In the genomic region with DNA sequence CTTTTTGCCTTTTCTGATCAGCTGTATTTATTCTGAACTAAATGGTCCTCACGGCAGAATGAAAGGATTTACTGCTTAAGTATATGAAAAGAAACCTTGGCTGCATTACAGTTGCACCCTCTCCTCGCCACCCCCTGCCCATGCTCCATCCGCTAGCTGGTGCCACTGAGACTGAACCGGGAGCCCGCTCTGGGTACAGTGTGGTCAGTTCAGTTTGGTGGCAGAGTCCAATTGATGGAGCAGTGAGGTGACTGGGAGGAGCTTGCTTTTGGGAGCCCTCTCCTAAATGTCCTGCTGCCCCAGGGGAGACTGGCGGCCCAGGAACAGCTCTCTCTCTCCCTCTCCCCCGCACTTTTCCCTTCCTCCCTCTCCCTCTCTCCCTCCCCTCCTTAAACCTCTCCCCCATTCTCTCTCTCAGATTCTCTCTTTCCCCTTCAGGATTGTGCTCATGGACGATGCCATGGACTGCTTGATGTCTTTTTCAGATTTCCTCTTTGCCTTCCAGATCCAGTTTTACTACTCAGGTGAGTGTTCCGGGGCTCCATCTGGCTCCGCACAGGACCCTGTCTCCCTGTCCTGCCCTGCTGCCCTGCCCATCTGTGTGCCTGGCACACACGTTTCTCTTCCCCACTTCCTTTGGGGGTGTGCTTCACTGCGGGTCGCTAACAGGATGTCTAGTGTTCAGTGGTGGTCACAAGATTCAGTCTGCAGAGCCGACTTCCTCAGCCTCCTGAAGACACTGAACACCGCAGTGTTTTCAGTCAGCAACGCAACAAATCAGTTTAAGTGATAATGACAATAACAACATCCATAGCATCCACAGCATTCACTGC, we compare ENCODE assay signal across 12 cellular contexts. TPM values are rescaled to one million over a fixed set of nuclear protein-coding genes. Genes with fewer than 3 reads are reported as not detected.
DNase-seq lines count a peak whose midpoint lies in the region; ATAC-seq and TF ChIP-seq lines count a peak whose summit lies in the region.
"Had no signal": no experiment of that assay in that cellular context is flagged by ENCODE, and none has a peak within 500 bp of the region (broad histone marks: within the 10 kb centered on the region; RNA-seq: fewer than 3 reads in every experiment).

No MANE protein-coding gene starts in this region.

- H3K4me1 ChIP-seq in Peyer's patch (peaks cover 0 to 14% (median 2%) of the 10 kb centered on the region in 4 donors), BE2C (no peaks in the 10 kb centered on the region), mesenchymal stem cell (ENCODE audit: control insufficient read depth, insufficient read depth, low read depth, low read length) (peaks cover 18% of the 10 kb centered on the region)

- H3K27ac Mint-ChIP-seq in central memory CD8-positive, alpha-beta T cell (ENCODE audit: low read depth), result peak overlapping the region; percentile 93
- H3K27ac Mint-ChIP-seq in stimulated activated memory B cell treated with anti-CD40 and anti-IgM and Interleukin-4, amounts not matched to agents 10 μg/mL and 1 μg/mL and 100 μg/mL, for 72 hours, result peak overlapping the region; percentile 51

- H3K27ac ChIP-seq in Peyer's patch, result peak overlapping the region in 2 of 4 donors; percentile 13 to 26
- H3K27ac ChIP-seq in mesenchymal stem cell (ENCODE audit: low read length, poor library complexity, severe bottlenecking), result no peak overlapping the region
- H3K27ac ChIP-seq: PC-9 had no signal

- DNase-seq in activated CD4-positive, CD25-positive, alpha-beta regulatory T cell treated with anti-CD3 and anti-CD28 coated beads, Interleukin-2, amount 50 U/mL, for 72 hours, result no peak
- DNase-seq in Peyer's patch (peak in 2 of 3 donors; percentile 38 to 64), BE2C (no peak), OCI-M2 (lab: John Stamatoyannopoulos, UW; ENCODE audit: unreplicated experiment) (no peak), mesenchymal stem cell (no peak)
- peak in 1 of 2 donors; percentile 31 for DNase-seq in central memory CD8-positive, alpha-beta T cell (ENCODE audit: low spot score in 2 of 2)
- DNase-seq: 8988T, HCEC 1CT, NCI-H2107, PC-9 had no signal

- H3K4me3 ChIP-seq in Peyer's patch (no peak overlapping the region), BE2C (ENCODE audit: low read depth, low read length) (no peak overlapping the region), mesenchymal stem cell (ENCODE audit: insufficient read depth in 1 of 2, low read depth in 1 of 2, low read length in 2 of 2) (no peak overlapping the region)
- H3K4me3 ChIP-seq: PC-9 had no signal

- no peak overlapping the region for H2BK12ac ChIP-seq in mesenchymal stem cell (ENCODE audit: low read length in 2 of 2)

- peak overlapping the region in 1 of 2 experiments; percentile 13 for H3K18ac ChIP-seq in mesenchymal stem cell (ENCODE audit: low read depth in 1 of 2, low read length in 2 of 2)

- H2BK5ac ChIP-seq in mesenchymal stem cell (ENCODE audit: low read depth, low read length, poor library complexity, severe bottlenecking), result no peak overlapping the region

- no peak overlapping the region for H4K91ac ChIP-seq in mesenchymal stem cell (ENCODE audit: low read length)

- no peaks in the 10 kb centered on the region for H3K9me3 Mint-ChIP-seq in central memory CD8-positive, alpha-beta T cell
- no peaks in the 10 kb centered on the region for H3K9me3 Mint-ChIP-seq in stimulated activated memory B cell treated with anti-CD40 and anti-IgM and Interleukin-4, amounts not matched to agents 10 μg/mL and 1 μg/mL and 100 μg/mL, for 72 hours

- peaks cover 4% of the 10 kb centered on the region for H3K79me1 ChIP-seq in mesenchymal stem cell (replicated peaks; ENCODE audit: low read length, poor library complexity, severe bottlenecking)

- TF ChIP-seq POLR2A in Peyer's patch (IDR thresholded peaks at IDR 0.05), result no peak

- no peak overlapping the region for H2BK15ac ChIP-seq in mesenchymal stem cell (ENCODE audit: low read depth, poor library complexity, severe bottlenecking)

- no peak for TF ChIP-seq CTCF in Peyer's patch (IDR thresholded peaks at IDR 0.05)
- no peak for TF ChIP-seq CTCF in BE2C (IDR thresholded peaks at IDR 0.05; ENCODE audit: low read depth, low read length)

- no peak overlapping the region for H4K8ac ChIP-seq in mesenchymal stem cell (ENCODE audit: low read length)

- no peak overlapping the region for H3K23ac ChIP-seq in mesenchymal stem cell (ENCODE audit: low read length in 2 of 2)

- no peaks in the 10 kb centered on the region for H3K27me3 Mint-ChIP-seq in central memory CD8-positive, alpha-beta T cell
- H3K27me3 Mint-ChIP-seq in stimulated activated memory B cell treated with anti-CD40 and anti-IgM and Interleukin-4, amounts not matched to agents 10 μg/mL and 1 μg/mL and 100 μg/mL, for 72 hours, result no peaks in the 10 kb centered on the region

- H3K4me1 Mint-ChIP-seq in central memory CD8-positive, alpha-beta T cell, result peaks cover 36% of the 10 kb centered on the region
- H3K4me1 Mint-ChIP-seq in stimulated activated memory B cell treated with anti-CD40 and anti-IgM and Interleukin-4, amounts not matched to agents 10 μg/mL and 1 μg/mL and 100 μg/mL, for 72 hours, result peaks cover 36% of the 10 kb centered on the region

- H2AK5ac ChIP-seq in mesenchymal stem cell (ENCODE audit: low read length, severe bottlenecking), result no peak overlapping the region

- 82% methylated on average over 15 of the region's 16 CpGs for WGBS in mesenchymal stem cell

- no peak overlapping the region for H3K4me2 ChIP-seq in mesenchymal stem cell (ENCODE audit: low read length, poor library complexity, severe bottlenecking)
- H3K4me2 ChIP-seq: PC-9 had no signal

- H3K9ac ChIP-seq in mesenchymal stem cell (ENCODE audit: low read length), result no peak overlapping the region

- H3K9me3 ChIP-seq in Peyer's patch (no peaks in the 10 kb centered on the region), BE2C (no peaks in the 10 kb centered on the region), mesenchymal stem cell (ENCODE audit: control insufficient read depth, low read length) (no peaks in the 10 kb centered on the region)

- ATAC-seq in activated CD4-positive, CD25-positive, alpha-beta regulatory T cell treated with anti-CD3 and anti-CD28 coated beads, Interleukin-2, amount 50 U/mL, for 24 hours, result peak; percentile 47 to 58
- peak; percentile 95 for ATAC-seq in central memory CD8-positive, alpha-beta T cell (replicated peaks; ENCODE audit: extremely low read depth, poor library complexity, severe bottlenecking)
- peak; percentile 50 for ATAC-seq in stimulated activated memory B cell treated with anti-CD40 and anti-IgM and Interleukin-4, amounts not matched to agents 10 μg/mL and 1 μg/mL and 100 μg/mL, for 72 hours

- no peak overlapping the region for H2BK120ac ChIP-seq in mesenchymal stem cell (ENCODE audit: low read depth, low read length)

- peaks cover 0 to 10% (median 0%) of the 10 kb centered on the region in 3 donors for H3K36me3 ChIP-seq in Peyer's patch
- H3K36me3 ChIP-seq in BE2C, result no peaks in the 10 kb centered on the region
- peaks cover 19 to 28% of the 10 kb centered on the region in 2 experiments for H3K36me3 ChIP-seq in mesenchymal stem cell (ENCODE audit: control insufficient read depth in 1 of 2, insufficient read depth in 2 of 2, low read depth in 1 of 2, low read length in 2 of 2)

- H3K4ac ChIP-seq in mesenchymal stem cell (ENCODE audit: low read depth in 1 of 2, low read length in 2 of 2), result no peak overlapping the region

- H2AFZ ChIP-seq in mesenchymal stem cell (ENCODE audit: low read depth, low read length), result no peak overlapping the region
- H2AFZ ChIP-seq: PC-9 had no signal

- peaks cover 8% of the 10 kb centered on the region for H3K36me3 Mint-ChIP-seq in central memory CD8-positive, alpha-beta T cell (ENCODE audit: insufficient read depth)
- H3K36me3 Mint-ChIP-seq in stimulated activated memory B cell treated with anti-CD40 and anti-IgM and Interleukin-4, amounts not matched to agents 10 μg/mL and 1 μg/mL and 100 μg/mL, for 72 hours, result no peaks in the 10 kb centered on the region

- H3K27me3 ChIP-seq in Peyer's patch (no peaks in the 10 kb centered on the region), BE2C (no peaks in the 10 kb centered on the region), mesenchymal stem cell (ENCODE audit: control insufficient read depth in 1 of 2, insufficient read depth in 1 of 2, low read length in 2 of 2) (no peaks in the 10 kb centered on the region)

- H3K4me3 Mint-ChIP-seq in central memory CD8-positive, alpha-beta T cell, result peak overlapping the region; percentile 76
- no peak overlapping the region for H3K4me3 Mint-ChIP-seq in stimulated activated memory B cell treated with anti-CD40 and anti-IgM and Interleukin-4, amounts not matched to agents 10 μg/mL and 1 μg/mL and 100 μg/mL, for 72 hours

- no peak overlapping the region for H3K14ac ChIP-seq in mesenchymal stem cell (ENCODE audit: low read length in 2 of 2)

RNA-seq across cellular contexts. Expression of a gene that starts 21.7 kb away (rescaled TPM):
- total RNA-seq in Peyer's patch, result 100 to 1,000 TPM; 144 to 225 (median 163) TPM
- polyA plus RNA-seq in BE2C (2012; ENCODE audit: insufficient read depth, insufficient read length, low read depth), result 64.1 TPM
- polyA plus RNA-seq in mesenchymal stem cell (2013, experiment 1 of 2), result 41.6 TPM
- polyA plus RNA-seq in mesenchymal stem cell (2013, experiment 2 of 2), result 39.9 TPM

RNA-seq across cellular contexts. Expression of a gene that starts 31.3 kb away (rescaled TPM):
- 1 to 10 TPM; 4.3 to 9.1 (median 7.5) TPM for total RNA-seq in Peyer's patch
- 9.2 TPM for polyA plus RNA-seq in BE2C (2012; ENCODE audit: insufficient read depth, insufficient read length, low read depth)
- 13.3 TPM for polyA plus RNA-seq in mesenchymal stem cell (2013, experiment 1 of 2)
- 13.7 TPM for polyA plus RNA-seq in mesenchymal stem cell (2013, experiment 2 of 2)

RNA-seq across cellular contexts. Expression of a gene that starts 59.8 kb away (rescaled TPM):
- 10 to 100 TPM; 20.7 to 40.4 (median 33.6) TPM for total RNA-seq in Peyer's patch
- 22.1 TPM for polyA plus RNA-seq in BE2C (2012; ENCODE audit: insufficient read depth, insufficient read length, low read depth)
- 32.7 TPM for polyA plus RNA-seq in mesenchymal stem cell (2013, experiment 1 of 2)
- 30.8 TPM for polyA plus RNA-seq in mesenchymal stem cell (2013, experiment 2 of 2)

Comparison
In these comparisons a context has a peak if more than half of its experiments do, and no peak if none do; other contexts are left out.
1. DNase-seq: peak in Peyer's patch (2 of 3); none in activated CD4-positive, CD25-positive, alpha-beta regulatory T cell treated with anti-CD3 and anti-CD28 coated beads, Interleukin-2, amount 50 U/mL, for 72 hours (single experiment), BE2C (single experiment), OCI-M2 (single experiment) and mesenchymal stem cell (single experiment).
2. Peak in every context shown above with its lines, with median percentiles within 50 percentile points of each other: ATAC-seq.